Comparison of ENCODE assay signal across 2 cellular contexts in genomic region chr6:140380371-140381218, GRCh38.
TF ChIP-seq lines count a peak whose summit lies in the region.

No MANE protein-coding gene starts in this region.

TF ChIP-seq in SK-N-SH treated with all-trans-retinoic acid at 6 μM for 48 hours, 23 proteins besides CTCF, POLR2A, EP300 and RAD21 (continued from another document):
- no peak for TF ChIP-seq POU6F1 (CRISPR knock-in tag; IDR thresholded peaks at IDR 0.05; ENCODE audit: borderline replicate concordance, low read depth)
- no peak for TF ChIP-seq ISL1 (CRISPR knock-in tag; IDR thresholded peaks at IDR 0.05)
- no peak for TF ChIP-seq ZFP30 (CRISPR knock-in tag; IDR thresholded peaks at IDR 0.05)

TF ChIP-seq in WTC11, 78 proteins besides CTCF, POLR2A, EP300 and RAD21 (continued from another document):
- no peak for TF ChIP-seq ZBTB21 (CRISPR knock-in tag; IDR thresholded peaks at IDR 0.05; ENCODE audit: borderline replicate concordance)
- no peak for TF ChIP-seq HMGXB4 (CRISPR knock-in tag; IDR thresholded peaks at IDR 0.05)
TF ChIP-seq in WTC11: peak in this region for 1.
